ENCODE assay signal across 22 cellular contexts in genomic region chr1:157035121-157035520, GRCh38.
"Had no signal": no experiment of that assay in that cellular context is flagged by ENCODE, and none has a peak within 500 bp of the region (broad histone marks: within the 10 kb centered on the region; RNA-seq: fewer than 3 reads in every experiment).

No MANE protein-coding gene starts in this region.

- H3K27ac Mint-ChIP-seq: T-cell had no signal

- H3K4me3 Mint-ChIP-seq: T-cell had no signal

- DNase-seq: Karpas-422, KG1, MG63, NCI-H1092, NCI-H1105 treated with DMSO at 0.1 percent for 48 hours, NCI-H1417 treated with DMSO at 0.1 percent for 48 hours, NCI-H146, NCI-H1694 treated with DMSO at 0.1 percent for 48 hours, NCI-H1930, NCI-H2081, NCI-H2107, NCI-H226, NCI-H446, NCI-H510A, NCI-H524 treated with DMSO at 0.1 percent for 48 hours, NCI-H69, NCI-H774, SHP77, SK-N-SH, SW 1271, T-cell had no signal

- ATAC-seq: HepG2, T-cell had no signal

- H3K36me3 Mint-ChIP-seq: T-cell had no signal

- H3K9me3 Mint-ChIP-seq: T-cell had no signal

- H3K4me1 Mint-ChIP-seq: T-cell had no signal
